In genomic region chr3:51361746-51362145, GRCh38 we compare ENCODE assay signal across 24 cellular contexts.
"Had no signal": no experiment of that assay in that cellular context is flagged by ENCODE, and none has a peak within 500 bp of the region (broad histone marks: within the 10 kb centered on the region; RNA-seq: fewer than 3 reads in every experiment).

No MANE protein-coding gene starts in this region.

- H3K4me3 ChIP-seq: left ventricle myocardium inferior, lung, mucosa of descending colon, pancreas, psoas muscle, right lobe of liver, smooth muscle cell, tibial nerve, uterus had no signal

- H3K4me1 Mint-ChIP-seq: stimulated activated memory B cell treated with anti-CD40 and anti-IgM and Interleukin-4, amounts not matched to agents 10 μg/mL and 1 μg/mL and 100 μg/mL, for 72 hours; stimulated activated naive CD8-positive, alpha-beta T cell treated with anti-CD3 and anti-CD28 coated beads, Interleukin-15, amount 100 ng/mL, for 72 hours had no signal

- H3K9me3 Mint-ChIP-seq: natural killer cell treated with Interleukin-12 subunit alpha and Interleukin-12 subunit beta and Interleukin-15 and Interleukin-18, amount 100 ng/mL, for 72 hours; stimulated activated memory B cell treated with anti-CD40 and anti-IgM and Interleukin-4, amounts not matched to agents 10 μg/mL and 1 μg/mL and 100 μg/mL, for 72 hours; stimulated activated naive CD8-positive, alpha-beta T cell treated with anti-CD3 and anti-CD28 coated beads, Interleukin-15, amount 100 ng/mL, for 72 hours; type B pancreatic cell had no signal

- H3K4me3 Mint-ChIP-seq: naive thymus-derived CD4-positive, alpha-beta T cell; natural killer cell treated with Interleukin-12 subunit alpha and Interleukin-12 subunit beta and Interleukin-15 and Interleukin-18, amount 100 ng/mL, for 72 hours; stimulated activated memory B cell treated with anti-CD40 and anti-IgM and Interleukin-4, amounts not matched to agents 10 μg/mL and 1 μg/mL and 100 μg/mL, for 72 hours; stimulated activated naive CD8-positive, alpha-beta T cell treated with anti-CD3 and anti-CD28 coated beads, Interleukin-15, amount 100 ng/mL, for 72 hours; type B pancreatic cell had no signal

- H3K36me3 Mint-ChIP-seq: natural killer cell treated with Interleukin-12 subunit alpha and Interleukin-12 subunit beta and Interleukin-15 and Interleukin-18, amount 100 ng/mL, for 72 hours; stimulated activated memory B cell treated with anti-CD40 and anti-IgM and Interleukin-4, amounts not matched to agents 10 μg/mL and 1 μg/mL and 100 μg/mL, for 72 hours had no signal

- H3K9me3 ChIP-seq: mucosa of descending colon, pancreas, psoas muscle, right lobe of liver, tibial nerve, uterus had no signal

- H3K27me3 ChIP-seq: pancreas, right lobe of liver, tibial nerve, uterus had no signal

- H3K27ac ChIP-seq: left ventricle myocardium inferior, pancreas, psoas muscle, right lobe of liver, tibial nerve, uterus had no signal

- ATAC-seq: mucosa of descending colon; naive thymus-derived CD4-positive, alpha-beta T cell; natural killer cell treated with Interleukin-12 subunit alpha and Interleukin-12 subunit beta and Interleukin-15 and Interleukin-18, amount 100 ng/mL, for 72 hours; pancreas; psoas muscle; stimulated activated memory B cell treated with anti-CD40 and anti-IgM and Interleukin-4, amounts not matched to agents 10 μg/mL and 1 μg/mL and 100 μg/mL, for 72 hours; stimulated activated naive CD8-positive, alpha-beta T cell treated with anti-CD3 and anti-CD28 coated beads, Interleukin-15, amount 100 ng/mL, for 72 hours had no signal

- DNase-seq: islet precursor cell; left ventricle myocardium inferior; mesendoderm; midbrain; mucosa of descending colon; naive thymus-derived CD4-positive, alpha-beta T cell; posterior cingulate gyrus; psoas muscle; right lobe of liver; stimulated activated CD4-positive, alpha-beta T cell treated with anti-CD3 and anti-CD28 coated beads, Interleukin-1b, Interleukin-23, amount 100 ng/mL, for 48 hours; stimulated activated CD4-positive, alpha-beta T cell treated with anti-CD3 and anti-CD28 coated beads, Interleukin-2, amount 100 ng/mL, for 48 hours; stimulated activated CD4-positive, alpha-beta T cell treated with anti-CD3 and anti-CD28 coated beads, Interleukin-4, amount 100 ng/mL, for 4 hours; stimulated activated CD8-positive, alpha-beta memory T cell treated with anti-CD3 and anti-CD28 coated beads, Interleukin-4, amount 100 ng/mL, for 48 hours; stimulated activated naive CD4-positive, alpha-beta T cell treated with Interleukin-2 at 50 U/mL for 16 hours; stimulated activated naive CD8-positive, alpha-beta T cell treated with anti-CD3 and anti-CD28 coated beads, Interleukin-15, amount 100 ng/mL, for 72 hours; substantia nigra; uterus had no signal

- H3K27ac Mint-ChIP-seq: natural killer cell treated with Interleukin-12 subunit alpha and Interleukin-12 subunit beta and Interleukin-15 and Interleukin-18, amount 100 ng/mL, for 72 hours; stimulated activated memory B cell treated with anti-CD40 and anti-IgM and Interleukin-4, amounts not matched to agents 10 μg/mL and 1 μg/mL and 100 μg/mL, for 72 hours; stimulated activated naive CD8-positive, alpha-beta T cell treated with anti-CD3 and anti-CD28 coated beads, Interleukin-15, amount 100 ng/mL, for 72 hours; type B pancreatic cell had no signal

- H3K27me3 Mint-ChIP-seq: stimulated activated naive CD8-positive, alpha-beta T cell treated with anti-CD3 and anti-CD28 coated beads, Interleukin-15, amount 100 ng/mL, for 72 hours; type B pancreatic cell had no signal

- FAIRE-seq: pancreas had no signal

- H3K4me1 ChIP-seq: left ventricle myocardium inferior, pancreas, psoas muscle, right lobe of liver, tibial nerve, uterus had no signal

- H3K36me3 ChIP-seq: pancreas, right lobe of liver, tibial nerve, uterus had no signal

- H3K4me2 ChIP-seq: smooth muscle cell had no signal
